Comparison of ENCODE assay signal across 33 cellular contexts in the genomic region with DNA sequence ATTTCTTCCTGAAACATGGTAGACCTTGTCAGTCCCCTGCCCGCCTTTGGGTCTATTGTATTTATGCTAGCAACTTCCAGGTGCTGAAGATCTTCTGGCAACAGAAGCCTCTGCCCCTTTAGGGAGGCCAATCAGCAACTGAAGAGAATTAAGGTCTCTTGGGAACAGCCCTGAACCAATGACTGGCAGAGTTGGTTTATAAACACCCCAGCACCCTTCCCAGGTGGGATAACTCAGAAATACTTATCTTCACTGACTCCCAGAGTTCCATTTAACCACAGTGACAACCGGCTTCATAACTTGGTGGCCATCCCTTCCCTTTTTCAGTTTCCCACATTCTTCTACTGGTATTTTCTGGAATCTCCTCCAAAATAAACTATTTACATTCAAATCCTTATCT.
"Had no signal": no experiment of that assay in that cellular context is flagged by ENCODE, and none has a peak within 500 bp of the region (broad histone marks: within the 10 kb centered on the region; RNA-seq: fewer than 3 reads in every experiment).

No MANE protein-coding gene starts in this region.

- H3K27ac Mint-ChIP-seq: activated B cell treated with CpG ODN at 0.5 μM for 24 hours; activated CD8-positive, alpha-beta T cell treated with anti-CD3 and anti-CD28 coated beads for 36 hours; activated naive CD8-positive, alpha-beta T cell treated with anti-CD3 and anti-CD28 coated beads for 36 hours; activated T-cell treated with anti-CD3 and anti-CD28 coated beads, Interleukin-2, amount 50 U/mL, for 72 hours; activated T-helper 17 cell treated with anti-CD3 and anti-CD28 coated beads, Interleukin-2, amount 50 U/mL, for 72 hours; T-helper 1 cell treated with Interleukin-12 subunit alpha and Interleukin-12 subunit beta and Interleukin-4 antibody, amounts not matched to agents 30 μg/mL and 1 μg/mL, for 36 hours; T-helper 2 cell treated with Interferon-gamma antibody and Interleukin-4, amounts not matched to agents 5 μg/mL and 100 μg/mL, for 36 hours had no signal

- H3K27ac ChIP-seq: brain microvascular endothelial cell, SJCRH30, SK-N-MC had no signal

- ATAC-seq: activated CD8-positive, alpha-beta T cell treated with anti-CD3 and anti-CD28 coated beads for 36 hours; activated T-cell treated with anti-CD3 and anti-CD28 coated beads, Interleukin-2, amount 50 U/mL, for 72 hours; activated T-helper 17 cell treated with anti-CD3 and anti-CD28 coated beads, Interleukin-2, amount 50 U/mL, for 72 hours; Panc1 had no signal

- H3K4me3 ChIP-seq: MG63, SJCRH30, SK-N-MC had no signal

- H3K4me1 ChIP-seq: SJCRH30 had no signal

- H3K36me3 Mint-ChIP-seq: activated naive CD8-positive, alpha-beta T cell treated with anti-CD3 and anti-CD28 coated beads for 36 hours had no signal

- H3K9me3 ChIP-seq: SJCRH30 had no signal

- H3K36me3 ChIP-seq: brain microvascular endothelial cell, MG63, SJCRH30 had no signal

- H3K9me3 Mint-ChIP-seq: activated naive CD8-positive, alpha-beta T cell treated with anti-CD3 and anti-CD28 coated beads for 36 hours; activated T-helper 17 cell treated with anti-CD3 and anti-CD28 coated beads, Interleukin-2, amount 50 U/mL, for 72 hours had no signal

- H3K27me3 ChIP-seq: brain microvascular endothelial cell, SJCRH30 had no signal

- DNase-seq: activated B cell treated with CpG ODN at 0.5 μM for 24 hours; activated CD4-positive, alpha-beta T cell treated with anti-CD3 and anti-CD28 coated beads for 48 hours; activated CD4-positive, CD25-positive, alpha-beta regulatory T cell treated with anti-CD3 and anti-CD28 coated beads, Interleukin-2, amount 50 U/mL, for 72 hours; activated CD8-positive, alpha-beta T cell treated with anti-CD3 and anti-CD28 coated beads for 36 hours; activated effector memory CD4-positive, alpha-beta T cell treated with anti-CD3 and anti-CD28 coated beads, Interleukin-2, amount 50 U/mL, for 16 hours; activated naive CD4-positive, alpha-beta T cell; activated naive CD4-positive, alpha-beta T cell treated with anti-CD3 and anti-CD28 coated beads, Interleukin-2, amount 50 U/mL, for 16 hours; activated naive CD8-positive, alpha-beta T cell treated with anti-CD3 and anti-CD28 coated beads for 36 hours; activated T-cell treated with anti-CD3 and anti-CD28 coated beads, Interleukin-2, amount 50 U/mL, for 1 hour; activated T-cell treated with anti-CD3 and anti-CD28 coated beads, Interleukin-2, amount 50 U/mL, for 72 hours; amniotic stem cell; aorta; brain microvascular endothelial cell; central memory CD4-positive, alpha-beta T cell; Kasumi-1; KBM-7; MG63; NCI-H1092; NCI-H187 treated with DMSO at 0.1 percent for 48 hours; NCI-H2081; NCI-H2171 treated with DMSO at 0.1 percent for 48 hours; NCI-H2227 treated with DMSO at 0.1 percent for 48 hours; NCI-H446; NCI-H510A treated with DMSO at 0.1 percent for 48 hours; NCI-H526 treated with DMSO at 0.1 percent for 48 hours; NCI-H774; SHP77; SJCRH30 had no signal

- H3K4me1 Mint-ChIP-seq: activated B cell treated with CpG ODN at 0.5 μM for 24 hours; activated naive CD8-positive, alpha-beta T cell treated with anti-CD3 and anti-CD28 coated beads for 36 hours; activated T-helper 17 cell treated with anti-CD3 and anti-CD28 coated beads, Interleukin-2, amount 50 U/mL, for 72 hours had no signal

- H3K4me3 Mint-ChIP-seq: activated B cell treated with CpG ODN at 0.5 μM for 24 hours; activated CD8-positive, alpha-beta T cell treated with anti-CD3 and anti-CD28 coated beads for 36 hours; activated naive CD8-positive, alpha-beta T cell treated with anti-CD3 and anti-CD28 coated beads for 36 hours; activated T-cell treated with anti-CD3 and anti-CD28 coated beads, Interleukin-2, amount 50 U/mL, for 72 hours; activated T-helper 17 cell treated with anti-CD3 and anti-CD28 coated beads, Interleukin-2, amount 50 U/mL, for 72 hours; T-helper 1 cell treated with Interleukin-12 subunit alpha and Interleukin-12 subunit beta and Interleukin-4 antibody, amounts not matched to agents 30 μg/mL and 1 μg/mL, for 36 hours; T-helper 2 cell treated with Interferon-gamma antibody and Interleukin-4, amounts not matched to agents 5 μg/mL and 100 μg/mL, for 36 hours had no signal
